Comparison of ENCODE assay signal across 8 cellular contexts in genomic region chr2:26605195-26605968, GRCh38. TPM values are rescaled to one million over a fixed set of nuclear protein-coding genes. Genes with fewer than 3 reads are reported as not detected.
A peak's percentile ranks its signal among the peaks of the same experiment; 100 is the strongest.
DNase-seq lines count a peak whose midpoint lies in the region; ATAC-seq and TF ChIP-seq lines count a peak whose summit lies in the region.

No MANE protein-coding gene starts in this region.

- no peaks in the 10 kb centered on the region for H3K9me3 ChIP-seq in GM23248 (ENCODE audit: low read depth)
- H3K9me3 ChIP-seq in cardiac muscle cell (ENCODE audit: low read depth) = no peaks in the 10 kb centered on the region

- H3K27me3 ChIP-seq in GM23248 (replicated peaks; ENCODE audit: insufficient read depth) = peaks cover 52% of the 10 kb centered on the region
- no peaks in the 10 kb centered on the region for H3K27me3 ChIP-seq in cardiac muscle cell

- peak; percentile 90 for TF ChIP-seq CTCF in CD14-positive monocyte (IDR thresholded peaks at IDR 0.05)
- TF ChIP-seq CTCF in cardiac muscle cell (IDR thresholded peaks at IDR 0.05; ENCODE audit: low read depth, low read length) = peak; percentile 91
- peak; percentile 83 for TF ChIP-seq CTCF in progenitor cell of endocrine pancreas (IDR thresholded peaks at IDR 0.05; ENCODE audit: unreplicated experiment)

- H3K79me2 ChIP-seq in GM23248 (ENCODE audit: insufficient read depth) = no peaks in the 10 kb centered on the region

- H3K9me3 Mint-ChIP-seq in CD14-positive monocyte (peaks cover 0 to 6% (median 1%) of the 10 kb centered on the region in 7 donors), progenitor cell of endocrine pancreas (ENCODE audit: low read depth) (no peaks in the 10 kb centered on the region)
- H3K9me3 Mint-ChIP-seq in activated T-helper 1 cell treated with anti-CD3 and anti-CD28 coated beads, Interleukin-12 subunit alpha, Interleukin-12 subunit beta, Interleukin-2, Interleukin-4 antibody, amounts not matched to agents 30 ng/mL and 10 ng/mL and 1 ng/mL, durations not matched to agents 14 hours and 24 hours and 36 hours = no peaks in the 10 kb centered on the region

- H3K4me3 Mint-ChIP-seq in CD14-positive monocyte (peak overlapping the region in 1 of 2 donors; percentile 28), progenitor cell of endocrine pancreas (ENCODE audit: low read depth) (no peak overlapping the region)
- no peak overlapping the region for H3K4me3 Mint-ChIP-seq in activated T-helper 1 cell treated with anti-CD3 and anti-CD28 coated beads, Interleukin-12 subunit alpha, Interleukin-12 subunit beta, Interleukin-2, Interleukin-4 antibody, amounts not matched to agents 30 ng/mL and 10 ng/mL and 1 ng/mL, durations not matched to agents 14 hours and 24 hours and 36 hours

- H3K4me3 ChIP-seq in GM23248 = no peak overlapping the region
- no peak overlapping the region for H3K4me3 ChIP-seq in cardiac muscle cell

- no peak for ATAC-seq in GM21515 (IDR thresholded peaks at IDR 0.05; ENCODE audit: unreplicated experiment)

- in situ Hi-C loops in GM23248 (cut with MboI) = no loop called here

- H3K4me1 Mint-ChIP-seq in CD14-positive monocyte (no peaks in the 10 kb centered on the region), progenitor cell of endocrine pancreas (ENCODE audit: low read depth) (peaks cover 31% of the 10 kb centered on the region)
- H3K4me1 Mint-ChIP-seq in activated T-helper 1 cell treated with anti-CD3 and anti-CD28 coated beads, Interleukin-12 subunit alpha, Interleukin-12 subunit beta, Interleukin-2, Interleukin-4 antibody, amounts not matched to agents 30 ng/mL and 10 ng/mL and 1 ng/mL, durations not matched to agents 14 hours and 24 hours and 36 hours (ENCODE audit: low read depth) = no peaks in the 10 kb centered on the region

- H3K36me3 ChIP-seq in GM23248 (ENCODE audit: low read depth) (no peaks in the 10 kb centered on the region), cardiac muscle cell (no peaks in the 10 kb centered on the region)

- DNase-seq in CD14-positive monocyte (ENCODE audit: low spot score) (no peak), GM23248 (peak; percentile 63), NCI-H69 (lab: John Stamatoyannopoulos, UW) (peak; percentile 53), cardiac muscle cell (ENCODE audit: low read depth in 1 of 2, low spot score in 1 of 2) (peak; percentile 64 to 76), progenitor cell of endocrine pancreas (ENCODE audit: low spot score, unreplicated experiment) (peak; percentile 32), T1000 (lab: John Stamatoyannopoulos, UW) (no peak)
- peak; percentile 21 for DNase-seq in activated T-helper 1 cell treated with anti-CD3 and anti-CD28 coated beads, Interleukin-12 subunit alpha, Interleukin-12 subunit beta, Interleukin-2, Interleukin-4 antibody, amounts not matched to agents 30 ng/mL and 10 ng/mL and 1 ng/mL, durations not matched to agents 14 hours and 24 hours and 36 hours (ENCODE audit: low spot score)

- H3K36me3 Mint-ChIP-seq in CD14-positive monocyte = no peaks in the 10 kb centered on the region
- H3K36me3 Mint-ChIP-seq in activated T-helper 1 cell treated with anti-CD3 and anti-CD28 coated beads, Interleukin-12 subunit alpha, Interleukin-12 subunit beta, Interleukin-2, Interleukin-4 antibody, amounts not matched to agents 30 ng/mL and 10 ng/mL and 1 ng/mL, durations not matched to agents 14 hours and 24 hours and 36 hours (ENCODE audit: low read depth) = no peaks in the 10 kb centered on the region
- no peaks in the 10 kb centered on the region for H3K36me3 Mint-ChIP-seq in progenitor cell of endocrine pancreas (ENCODE audit: insufficient read depth)

- 19 to 21% methylated on average over 12 of the region's 12 CpGs for WGBS in GM23248 (ENCODE audit: low coverage in 1 of 2, low lambda C conversion rate in 2 of 2, missing lambda C conversion rate in 2 of 2), 2 experiments

- intact Hi-C loops in CD14-positive monocyte (cut with micrococcal nuclease) = loop anchor here (1.0 to 2.0 kb wide), 2 partner anchors 139 to 140 kb away; no protein-coding TSS in a partner anchor
- intact Hi-C loops in activated T-helper 1 cell treated with anti-CD3 and anti-CD28 coated beads, Interleukin-12 subunit alpha, Interleukin-12 subunit beta, Interleukin-2, Interleukin-4 antibody, amounts not matched to agents 30 ng/mL and 10 ng/mL and 1 ng/mL, durations not matched to agents 14 hours and 24 hours and 36 hours (cut with micrococcal nuclease) = loop anchor here (1.0 kb wide), 1 partner anchor 140 kb away; no protein-coding TSS in a partner anchor

- no peak overlapping the region for H2AFZ ChIP-seq in GM23248

- no peak overlapping the region for H3K4me2 ChIP-seq in GM23248 (ENCODE audit: unreplicated experiment)

- H3K27me3 Mint-ChIP-seq in CD14-positive monocyte (ENCODE audit: low read depth in 3 of 3) (peaks cover 7 to 26% (median 14%) of the 10 kb centered on the region in 3 donors), progenitor cell of endocrine pancreas (peaks cover 5% of the 10 kb centered on the region)
- peaks cover 31% of the 10 kb centered on the region for H3K27me3 Mint-ChIP-seq in activated T-helper 1 cell treated with anti-CD3 and anti-CD28 coated beads, Interleukin-12 subunit alpha, Interleukin-12 subunit beta, Interleukin-2, Interleukin-4 antibody, amounts not matched to agents 30 ng/mL and 10 ng/mL and 1 ng/mL, durations not matched to agents 14 hours and 24 hours and 36 hours (ENCODE audit: insufficient read depth)

- peak overlapping the region in 1 of 7 donors; percentile 31 for H3K27ac Mint-ChIP-seq in CD14-positive monocyte
- no peak overlapping the region for H3K27ac Mint-ChIP-seq in activated T-helper 1 cell treated with anti-CD3 and anti-CD28 coated beads, Interleukin-12 subunit alpha, Interleukin-12 subunit beta, Interleukin-2, Interleukin-4 antibody, amounts not matched to agents 30 ng/mL and 10 ng/mL and 1 ng/mL, durations not matched to agents 14 hours and 24 hours and 36 hours
- no peak overlapping the region for H3K27ac Mint-ChIP-seq in progenitor cell of endocrine pancreas

- no peaks in the 10 kb centered on the region for H3K9me2 ChIP-seq in GM23248 (ENCODE audit: insufficient read depth)

- no peaks in the 10 kb centered on the region for H3F3A ChIP-seq in GM23248 (ENCODE audit: insufficient read depth)

- no peak overlapping the region for H3K9ac ChIP-seq in GM23248

- H3K4me1 ChIP-seq in GM23248 (ENCODE audit: insufficient read depth) (no peaks in the 10 kb centered on the region), cardiac muscle cell (ENCODE audit: low read depth) (peaks cover 13% of the 10 kb centered on the region)

- H4K20me1 ChIP-seq in GM23248 (ENCODE audit: insufficient read depth) = no peaks in the 10 kb centered on the region

- H3K27ac ChIP-seq in GM23248 (no peak overlapping the region), cardiac muscle cell (no peak overlapping the region)

RNA-seq across cellular contexts. Expression of gene CIB4, which starts 35.8 kb away (rescaled TPM):
- not detected for polyA plus RNA-seq in CD14-positive monocyte
- not detected in 2 replicates for total RNA-seq in GM23248 (2014; rRNA removed; shearing (Covaris generic))
- not detected in 2 replicates for polyA plus RNA-seq in GM23248 (2016; fragmentation: Nextera tagmentation; extraction: Ambion mirVana)
- not detected in 2 replicates for total RNA-seq in activated T-helper 1 cell treated with anti-CD3 and anti-CD28 coated beads, Interleukin-12 subunit alpha, Interleukin-12 subunit beta, Interleukin-2, Interleukin-4 antibody, amounts not matched to agents 30 ng/mL and 10 ng/mL and 1 ng/mL, durations not matched to agents 14 hours and 24 hours and 36 hours
- 0.49 TPM in 1 of 2 replicates, not detected in the other for total RNA-seq in cardiac muscle cell
- polyA plus RNA-seq in cardiac muscle cell = not detected in 2 replicates
- total RNA-seq in progenitor cell of endocrine pancreas = not detected in 2 replicates

Comparison
In these comparisons a context has a peak if more than half of its experiments do, and no peak if none do; other contexts are left out.
1. DNase-seq: peak in GM23248 (single experiment), NCI-H69 (single experiment), activated T-helper 1 cell treated with anti-CD3 and anti-CD28 coated beads, Interleukin-12 subunit alpha, Interleukin-12 subunit beta, Interleukin-2, Interleukin-4 antibody, amounts not matched to agents 30 ng/mL and 10 ng/mL and 1 ng/mL, durations not matched to agents 14 hours and 24 hours and 36 hours (single experiment), cardiac muscle cell (2 of 2) and progenitor cell of endocrine pancreas (single experiment); none in CD14-positive monocyte (single experiment) and T1000 (single experiment).
2. Peak in every context shown above with its lines, with median percentiles within 50 percentile points of each other: CTCF ChIP-seq.